ENCODE assay signal across 1 cellular context in genomic region chr6:28941681-28942448, GRCh38.
TF ChIP-seq lines count a peak whose summit lies in the region.

No MANE protein-coding gene starts in this region.

TF ChIP-seq in K562, 482 proteins besides CTCF, POLR2A, EP300 and RAD21 (continued from another document and continues in another):
- TF ChIP-seq MITF (IDR thresholded peaks at IDR 0.05) (no peak), TBP (optimal IDR thresholded peaks at IDR 0.05; ENCODE audit: low read depth, low read length) (peak; percentile 99), TEAD2 (tag; IDR thresholded peaks at IDR 0.05) (no peak), GTF2F1 (IDR thresholded peaks at IDR 0.05; ENCODE audit: low read depth, low read length) (no peak), ZFP36 (IDR thresholded peaks at IDR 0.05; ENCODE audit: low read depth, low read length, partially characterized antibody) (no peak), ETV6 (IDR thresholded peaks at IDR 0.05; ENCODE audit: borderline replicate concordance in 1 of 2, low read depth in 2 of 2, low read length in 1 of 2) (no peak), ETV6 (CRISPR knock-in tag; IDR thresholded peaks at IDR 0.05; ENCODE audit: borderline replicate concordance) (no peak), ZSCAN32 (CRISPR knock-in tag; IDR thresholded peaks at IDR 0.05) (no peak), ZNF76 (CRISPR knock-in tag; IDR thresholded peaks at IDR 0.05; ENCODE audit: borderline replicate concordance) (no peak), MLLT1 (IDR thresholded peaks at IDR 0.05) (no peak; a peak in 1 of 4 replicates), TEAD1 (CRISPR knock-in tag; IDR thresholded peaks at IDR 0.05) (no peak), CBX1 (IDR thresholded peaks at IDR 0.05; ENCODE audit: low read depth) (no peak), IRF9 (tag; IDR thresholded peaks at IDR 0.05) (no peak), ZNF41 (CRISPR knock-in tag; conservative IDR thresholded peaks at IDR 0.05) (no peak), KLF10 (CRISPR knock-in tag; IDR thresholded peaks at IDR 0.05) (no peak), CEBPG (CRISPR knock-in tag; IDR thresholded peaks at IDR 0.05) (no peak), CEBPG (tag; conservative IDR thresholded peaks at IDR 0.05 in 1 of 2, IDR thresholded peaks at IDR 0.05 in 1 of 2) (no peak; a peak in 1 of 4 replicates), ZNF165 (CRISPR knock-in tag; IDR thresholded peaks at IDR 0.05; ENCODE audit: borderline replicate concordance) (no peak), NR3C1 (CRISPR knock-in tag; IDR thresholded peaks at IDR 0.05) (no peak), TAL1 (IDR thresholded peaks at IDR 0.05) (no peak), CHCHD3 (CRISPR knock-in tag; IDR thresholded peaks at IDR 0.05) (no peak), GATAD2B (IDR thresholded peaks at IDR 0.05; ENCODE audit: borderline replicate concordance) (no peak), ARID2 (IDR thresholded peaks at IDR 0.05) (no peak), SETDB1 (IDR thresholded peaks at IDR 0.05; ENCODE audit: low read length) (no peak), POLR2AphosphoS5 (IDR thresholded peaks at IDR 0.05; ENCODE audit: control insufficient read depth, insufficient read depth, low read depth, low read length) (no peak), ZBTB33 (CRISPR knock-in tag; IDR thresholded peaks at IDR 0.05) (no peak), SAP30 (IDR thresholded peaks at IDR 0.05; ENCODE audit: borderline replicate concordance, insufficient read depth, low read depth, low read length, poor library complexity, severe bottlenecking) (no peak), DDX20 (tag; IDR thresholded peaks at IDR 0.05; ENCODE audit: low read depth) (no peak), NFIC (IDR thresholded peaks at IDR 0.05) (0 out of 2 replicates have a peak, but pooled peaks have one; percentile 70), GATA2 (CRISPR knock-in tag; IDR thresholded peaks at IDR 0.05) (no peak), TFAM (CRISPR knock-in tag; conservative IDR thresholded peaks at IDR 0.05) (no peak), ZNF239 (CRISPR knock-in tag; IDR thresholded peaks at IDR 0.05) (no peak), HMGXB4 (CRISPR knock-in tag; IDR thresholded peaks at IDR 0.05) (no peak), DPF2 (IDR thresholded peaks at IDR 0.05) (no peak), MNT (conservative IDR thresholded peaks at IDR 0.05) (no peak), SMARCB1 (IDR thresholded peaks at IDR 0.05; ENCODE audit: insufficient read length, low read depth) (no peak), ZNF24 (IDR thresholded peaks at IDR 0.05) (peak; percentile 99), GABPA (tag; conservative IDR thresholded peaks at IDR 0.05; ENCODE audit: low read depth) (0 out of 2 replicates have a peak, but pooled peaks have one; percentile 23), PTBP1 (IDR thresholded peaks at IDR 0.05; ENCODE audit: low read depth, low read length) (no peak), SMAD4 (CRISPR knock-in tag; conservative IDR thresholded peaks at IDR 0.05) (no peak), U2AF2 (optimal IDR thresholded peaks at IDR 0.05; ENCODE audit: low read depth, low read length) (no peak), CHD7 (IDR thresholded peaks at IDR 0.05; ENCODE audit: low read depth, low read length) (no peak), HCFC1 (IDR thresholded peaks at IDR 0.05; ENCODE audit: low read depth, low read length) (no peak; the same call in 1 of the 2 replicates), RBM39 (optimal IDR thresholded peaks at IDR 0.05; ENCODE audit: low read depth, low read length) (no peak), JUND (IDR thresholded peaks at IDR 0.05; ENCODE audit: borderline replicate concordance, low read depth, low read length) (no peak), JUND (tag; IDR thresholded peaks at IDR 0.05; ENCODE audit: borderline replicate concordance, low read depth, low read length) (no peak), PRMT5 (CRISPR knock-in tag; IDR thresholded peaks at IDR 0.05) (no peak), ESRRA (IDR thresholded peaks at IDR 0.05; ENCODE audit: borderline replicate concordance, low read depth) (no peak)
